9 cellular contexts compared by ENCODE assay signal in the genomic region with DNA sequence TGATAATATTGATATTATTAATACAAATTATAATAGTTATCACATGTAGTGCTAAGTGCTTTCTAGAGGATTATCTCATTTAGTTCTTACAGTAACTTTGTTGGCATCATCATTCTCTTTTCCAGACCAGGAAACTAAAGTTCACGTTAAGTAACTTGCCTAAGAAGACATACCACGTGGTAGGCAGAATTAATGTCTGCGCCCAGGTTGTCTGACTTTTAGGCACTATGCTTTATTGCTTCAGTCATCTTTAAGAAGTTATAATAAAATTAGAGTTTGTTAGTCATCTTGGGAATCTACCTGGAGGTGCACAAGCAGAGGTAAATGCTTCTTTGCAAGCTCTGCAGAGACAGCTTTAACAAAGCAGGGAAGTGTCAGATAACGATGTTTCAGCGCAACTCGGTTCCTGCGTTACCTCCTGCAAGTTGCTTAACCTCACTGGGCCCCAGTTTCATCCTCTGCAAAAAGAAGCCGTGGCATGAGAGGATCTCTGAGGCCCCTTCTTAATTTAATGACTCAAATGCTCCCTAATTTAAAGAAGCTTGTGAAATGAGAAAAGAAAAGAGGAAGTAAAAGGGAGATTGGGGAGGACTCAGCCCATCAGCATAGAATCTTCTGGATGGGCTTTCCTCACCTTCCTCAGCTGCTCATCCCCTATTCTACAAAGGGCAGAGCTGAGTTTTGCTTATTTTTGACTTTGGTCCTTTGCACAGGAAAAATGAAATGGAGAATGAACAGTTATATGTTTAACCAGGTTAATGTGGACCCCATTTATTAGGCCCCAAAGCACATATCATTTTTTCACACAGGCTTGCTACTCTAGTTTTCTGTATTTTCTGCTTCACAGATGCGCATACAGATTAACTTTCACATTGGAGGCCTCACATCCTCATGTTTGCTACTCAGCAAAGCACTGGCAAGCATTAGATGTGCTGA. TPM values are rescaled to one million over a fixed set of nuclear protein-coding genes. Genes with fewer than 3 reads are reported as not detected.
DNase-seq lines count a peak whose midpoint lies in the region; ATAC-seq and TF ChIP-seq lines count a peak whose summit lies in the region.
"Had no signal": no experiment of that assay in that cellular context is flagged by ENCODE, and none has a peak within 500 bp of the region (broad histone marks: within the 10 kb centered on the region; RNA-seq: fewer than 3 reads in every experiment).

No MANE protein-coding gene starts in this region.

- DNase-seq in SK-N-SH = no peak
- DNase-seq in memory B cell (ENCODE audit: low spot score in 2 of 2) = no peak
- DNase-seq in OCI-M2 (lab: John Stamatoyannopoulos, UW; ENCODE audit: unreplicated experiment) = no peak
- no peak for DNase-seq in left colon
- DNase-seq in posterior cingulate gyrus = no peak
- DNase-seq in NCI-H2227 (lab: John Stamatoyannopoulos, UW; ENCODE audit: unreplicated experiment) = no peak

- no peak overlapping the region for H2AFZ ChIP-seq in SK-N-SH (ENCODE audit: low read depth)

- peaks cover 55% of the 10 kb centered on the region for H3K4me1 Mint-ChIP-seq in memory B cell

- H3K4me3 Mint-ChIP-seq in memory B cell = peak overlapping the region; percentile 67

- no peaks in the 10 kb centered on the region for H3K27me3 ChIP-seq in SK-N-SH (ENCODE audit: insufficient read depth)

- POLR2A ChIA-PET in SK-N-SH (lab: Yijun Ruan, JAX) = no interaction called here

- no peaks in the 10 kb centered on the region for H3K9me2 ChIP-seq in SK-N-SH

- no peak for TF ChIP-seq RAD21 in SK-N-SH (IDR thresholded peaks at IDR 0.05; ENCODE audit: low read length)

- no peak overlapping the region for H3K9ac ChIP-seq in SK-N-SH

- peaks cover 42% of the 10 kb centered on the region for H3F3A ChIP-seq in SK-N-SH (replicated peaks; ENCODE audit: insufficient read depth)

- H3K27me3 Mint-ChIP-seq in memory B cell = no peaks in the 10 kb centered on the region

- H3K4me1 ChIP-seq in SK-N-SH (ENCODE audit: control insufficient read depth in 1 of 2, insufficient read depth in 2 of 2, low read depth in 1 of 2, low read length in 1 of 2) = peaks cover 2 to 60% of the 10 kb centered on the region in 2 experiments

- TF ChIP-seq EP300 in SK-N-SH (IDR thresholded peaks at IDR 0.05; ENCODE audit: borderline replicate concordance in 1 of 2, low read depth in 1 of 2, low read length in 1 of 2) = no peak

- intact Hi-C loops in left colon (cut with DNase I, micrococcal nuclease) = no loop called here
- intact Hi-C loops in posterior cingulate gyrus (cut with DNase I) = loop anchor here (10.0 kb wide), 1 partner anchor 71 kb away; the partner anchor contains the start of gene MGP

- no peaks in the 10 kb centered on the region for H3K36me3 ChIP-seq in SK-N-SH (replicated peaks in 1 of 2; ENCODE audit: control insufficient read depth in 1 of 2, insufficient read depth in 2 of 2, low read length in 1 of 2)

- H3K79me2 ChIP-seq in SK-N-SH (ENCODE audit: insufficient read depth) = peaks cover 91% of the 10 kb centered on the region

- CTCF ChIA-PET in SK-N-SH (lab: Yijun Ruan, JAX) = no interaction called here

- no peaks in the 10 kb centered on the region for H4K20me1 ChIP-seq in SK-N-SH (ENCODE audit: insufficient read depth)

- ATAC-seq in GM19025 (IDR thresholded peaks at IDR 0.05; ENCODE audit: low read depth, unreplicated experiment) (peak; percentile 23), HG02870 (IDR thresholded peaks at IDR 0.05; ENCODE audit: unreplicated experiment) (peak; percentile 49), memory B cell (ENCODE audit: low read depth) (peak; percentile 5), left colon (no peak)
- ATAC-seq: Panc1 had no signal

- H3K27ac Mint-ChIP-seq in memory B cell = peak overlapping the region; percentile 92

- no peak overlapping the region for H3K4me3 ChIP-seq in SK-N-SH (ENCODE audit: low read depth in 2 of 2, low read length in 1 of 2)

- WGBS in SK-N-SH (ENCODE audit: low lambda C conversion rate) = 66% methylated on average over 9 of the region's 9 CpGs

- no peak for TF ChIP-seq CTCF in SK-N-SH (IDR thresholded peaks at IDR 0.05)

- peak overlapping the region; percentile 29; the same call in 1 of the 2 replicates for H3K4me2 ChIP-seq in SK-N-SH

- peak overlapping the region in 1 of 2 experiments; percentile 94; a peak in 2 of 4 replicates for H3K27ac ChIP-seq in SK-N-SH (ENCODE audit: low read depth in 2 of 2, low read length in 1 of 2)

- H3K9me3 ChIP-seq in SK-N-SH = no peaks in the 10 kb centered on the region

- H3K36me3 Mint-ChIP-seq in memory B cell = peaks cover 31% of the 10 kb centered on the region

- H3K9me3 Mint-ChIP-seq in memory B cell = no peaks in the 10 kb centered on the region

TF ChIP-seq in SK-N-SH, 30 proteins besides CTCF, POLR2A, EP300 and RAD21 (continues in another document):
- TF ChIP-seq, protein P1, sequence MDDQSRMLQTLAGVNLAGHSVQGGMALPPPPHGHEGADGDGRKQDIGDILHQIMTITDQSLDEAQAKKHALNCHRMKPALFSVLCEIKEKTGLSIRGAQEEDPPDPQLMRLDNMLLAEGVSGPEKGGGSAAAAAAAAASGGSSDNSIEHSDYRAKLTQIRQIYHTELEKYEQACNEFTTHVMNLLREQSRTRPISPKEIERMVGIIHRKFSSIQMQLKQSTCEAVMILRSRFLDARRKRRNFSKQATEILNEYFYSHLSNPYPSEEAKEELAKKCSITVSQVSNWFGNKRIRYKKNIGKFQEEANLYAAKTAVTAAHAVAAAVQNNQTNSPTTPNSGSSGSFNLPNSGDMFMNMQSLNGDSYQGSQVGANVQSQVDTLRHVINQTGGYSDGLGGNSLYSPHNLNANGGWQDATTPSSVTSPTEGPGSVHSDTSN (IDR thresholded peaks at IDR 0.05) = no peak
- TF ChIP-seq JUND (IDR thresholded peaks at IDR 0.05) (no peak), SIN3A (IDR thresholded peaks at IDR 0.05; ENCODE audit: borderline replicate concordance, low read depth, low read length) (no peak), YY1 (IDR thresholded peaks at IDR 0.05; ENCODE audit: low read depth) (no peak), MXI1 (IDR thresholded peaks at IDR 0.05; ENCODE audit: low read depth, low read length) (no peak), CHD2 (IDR thresholded peaks at IDR 0.05; ENCODE audit: low read length, partially characterized antibody) (no peak), TCF12 (IDR thresholded peaks at IDR 0.05) (no peak), ZBTB33 (IDR thresholded peaks at IDR 0.05; ENCODE audit: borderline replicate concordance, low read depth) (no peak), RCOR1 (IDR thresholded peaks at IDR 0.05; ENCODE audit: low read length) (no peak), FOSL2 (IDR thresholded peaks at IDR 0.05; ENCODE audit: borderline replicate concordance, low read depth) (no peak)
- TF ChIP-seq, protein P2, sequence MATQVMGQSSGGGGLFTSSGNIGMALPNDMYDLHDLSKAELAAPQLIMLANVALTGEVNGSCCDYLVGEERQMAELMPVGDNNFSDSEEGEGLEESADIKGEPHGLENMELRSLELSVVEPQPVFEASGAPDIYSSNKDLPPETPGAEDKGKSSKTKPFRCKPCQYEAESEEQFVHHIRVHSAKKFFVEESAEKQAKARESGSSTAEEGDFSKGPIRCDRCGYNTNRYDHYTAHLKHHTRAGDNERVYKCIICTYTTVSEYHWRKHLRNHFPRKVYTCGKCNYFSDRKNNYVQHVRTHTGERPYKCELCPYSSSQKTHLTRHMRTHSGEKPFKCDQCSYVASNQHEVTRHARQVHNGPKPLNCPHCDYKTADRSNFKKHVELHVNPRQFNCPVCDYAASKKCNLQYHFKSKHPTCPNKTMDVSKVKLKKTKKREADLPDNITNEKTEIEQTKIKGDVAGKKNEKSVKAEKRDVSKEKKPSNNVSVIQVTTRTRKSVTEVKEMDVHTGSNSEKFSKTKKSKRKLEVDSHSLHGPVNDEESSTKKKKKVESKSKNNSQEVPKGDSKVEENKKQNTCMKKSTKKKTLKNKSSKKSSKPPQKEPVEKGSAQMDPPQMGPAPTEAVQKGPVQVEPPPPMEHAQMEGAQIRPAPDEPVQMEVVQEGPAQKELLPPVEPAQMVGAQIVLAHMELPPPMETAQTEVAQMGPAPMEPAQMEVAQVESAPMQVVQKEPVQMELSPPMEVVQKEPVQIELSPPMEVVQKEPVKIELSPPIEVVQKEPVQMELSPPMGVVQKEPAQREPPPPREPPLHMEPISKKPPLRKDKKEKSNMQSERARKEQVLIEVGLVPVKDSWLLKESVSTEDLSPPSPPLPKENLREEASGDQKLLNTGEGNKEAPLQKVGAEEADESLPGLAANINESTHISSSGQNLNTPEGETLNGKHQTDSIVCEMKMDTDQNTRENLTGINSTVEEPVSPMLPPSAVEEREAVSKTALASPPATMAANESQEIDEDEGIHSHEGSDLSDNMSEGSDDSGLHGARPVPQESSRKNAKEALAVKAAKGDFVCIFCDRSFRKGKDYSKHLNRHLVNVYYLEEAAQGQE (IDR thresholded peaks at IDR 0.05; ENCODE audit: low read depth, low read length) = no peak

RNA-seq across cellular contexts. Expression of gene ARHGDIB, which starts 5.3 kb away (rescaled TPM):
- 362 and 393 TPM in 2 replicates for polyA plus RNA-seq in SK-N-SH (2012; rRNA removed)
- polyA plus RNA-seq in SK-N-SH (2012; cell fraction: cytosol; rRNA removed) = 353 and 368 TPM in 2 replicates
- 212 and 243 TPM in 2 replicates for polyA plus RNA-seq in SK-N-SH (2012; cell fraction: nucleus; rRNA removed)
- total RNA-seq in left colon = 10 to 100 TPM; 23.5 to 38.5 TPM

RNA-seq across cellular contexts. Expression of gene PDE6H, which starts 16.7 kb away (rescaled TPM):
- polyA plus RNA-seq in SK-N-SH (2012; rRNA removed) = not detected in 2 replicates
- not detected in 2 replicates for polyA plus RNA-seq in SK-N-SH (2012; cell fraction: cytosol; rRNA removed)
- polyA plus RNA-seq in SK-N-SH (2012; cell fraction: nucleus; rRNA removed) = 0.10 TPM in 1 of 2 replicates, not detected in the other
- total RNA-seq in left colon = not detected

RNA-seq across cellular contexts. Expression of gene ERP27, which starts 17.8 kb away (rescaled TPM):
- polyA plus RNA-seq in SK-N-SH (2012; rRNA removed) = 0.64 and 1.1 TPM in 2 replicates
- 1.2 and 1.7 TPM in 2 replicates for polyA plus RNA-seq in SK-N-SH (2012; cell fraction: cytosol; rRNA removed)
- 0.22 and 0.58 TPM in 2 replicates for polyA plus RNA-seq in SK-N-SH (2012; cell fraction: nucleus; rRNA removed)
- 1 to 10 TPM; 1.0 to 3.3 TPM for total RNA-seq in left colon
